ENCODE assay signal across 25 cellular contexts in genomic region chr2:162480067-162480466, GRCh38.
A peak's percentile ranks its signal among the peaks of the same experiment; 100 is the strongest.
DNase-seq lines count a peak whose midpoint lies in the region; ATAC-seq and TF ChIP-seq lines count a peak whose summit lies in the region.
"Had no signal": no experiment of that assay in that cellular context is flagged by ENCODE, and none has a peak within 500 bp of the region (broad histone marks: within the 10 kb centered on the region; RNA-seq: fewer than 3 reads in every experiment).

No MANE protein-coding gene starts in this region.

- H3K27ac ChIP-seq in brain microvascular endothelial cell: no peak overlapping the region
- H3K27ac ChIP-seq: A549, VCaP had no signal

- H3K4me3 ChIP-seq in brain microvascular endothelial cell (ENCODE audit: low read depth, low read length): no peak overlapping the region
- H3K4me3 ChIP-seq: A549 had no signal

- no peaks in the 10 kb centered on the region for H3K9me3 Mint-ChIP-seq in activated CD8-positive, alpha-beta memory T cell treated with anti-CD3 and anti-CD28 coated beads, Interleukin-2, amount 10 ng/mL, durations not matched to agents 7 days and 5 days (ENCODE audit: low read depth)
- H3K9me3 Mint-ChIP-seq: activated CD4-positive, alpha-beta memory T cell treated with anti-CD3 and anti-CD28 coated beads, Interleukin-2, amount 10 ng/mL, durations not matched to agents 7 days and 5 days; activated naive CD8-positive, alpha-beta T cell treated with anti-CD3 and anti-CD28 coated beads, Interleukin-2, amount 10 ng/mL, durations not matched to agents 7 days and 5 days; activated T-cell treated with anti-CD3 and anti-CD28 coated beads, Interleukin-2, amount 50 U/mL, for 72 hours; neural crest cell; T-cell had no signal

- no peak overlapping the region for H3K4me3 Mint-ChIP-seq in activated CD8-positive, alpha-beta memory T cell treated with anti-CD3 and anti-CD28 coated beads, Interleukin-2, amount 10 ng/mL, durations not matched to agents 7 days and 5 days
- H3K4me3 Mint-ChIP-seq: activated CD4-positive, alpha-beta memory T cell treated with anti-CD3 and anti-CD28 coated beads, Interleukin-2, amount 10 ng/mL, durations not matched to agents 7 days and 5 days; activated naive CD8-positive, alpha-beta T cell treated with anti-CD3 and anti-CD28 coated beads, Interleukin-2, amount 10 ng/mL, durations not matched to agents 7 days and 5 days; activated T-cell treated with anti-CD3 and anti-CD28 coated beads, Interleukin-2, amount 50 U/mL, for 72 hours; CD14-positive monocyte; neural crest cell; T-cell had no signal

- H3K27me3 ChIP-seq in brain microvascular endothelial cell (replicated peaks): no peaks in the 10 kb centered on the region

- no peaks in the 10 kb centered on the region for H3K27me3 Mint-ChIP-seq in activated CD8-positive, alpha-beta memory T cell treated with anti-CD3 and anti-CD28 coated beads, Interleukin-2, amount 10 ng/mL, durations not matched to agents 7 days and 5 days
- H3K27me3 Mint-ChIP-seq: T-cell had no signal

- in situ Hi-C loops in brain microvascular endothelial cell (cut with HindIII; ENCODE audit: low pct_ligation_motif_present, low sequenced_read_pairs): no loop called here

- no peak overlapping the region for H3K27ac Mint-ChIP-seq in activated CD8-positive, alpha-beta memory T cell treated with anti-CD3 and anti-CD28 coated beads, Interleukin-2, amount 10 ng/mL, durations not matched to agents 7 days and 5 days
- H3K27ac Mint-ChIP-seq: activated CD4-positive, alpha-beta memory T cell treated with anti-CD3 and anti-CD28 coated beads, Interleukin-2, amount 10 ng/mL, durations not matched to agents 7 days and 5 days; activated naive CD8-positive, alpha-beta T cell treated with anti-CD3 and anti-CD28 coated beads, Interleukin-2, amount 10 ng/mL, durations not matched to agents 7 days and 5 days; activated T-cell treated with anti-CD3 and anti-CD28 coated beads, Interleukin-2, amount 50 U/mL, for 72 hours; CD14-positive monocyte; T-cell had no signal

- H3K36me3 Mint-ChIP-seq in activated CD8-positive, alpha-beta memory T cell treated with anti-CD3 and anti-CD28 coated beads, Interleukin-2, amount 10 ng/mL, durations not matched to agents 7 days and 5 days: no peaks in the 10 kb centered on the region
- H3K36me3 Mint-ChIP-seq: activated naive CD8-positive, alpha-beta T cell treated with anti-CD3 and anti-CD28 coated beads, Interleukin-2, amount 10 ng/mL, durations not matched to agents 7 days and 5 days; CD14-positive monocyte; T-cell had no signal

- ATAC-seq in activated CD8-positive, alpha-beta memory T cell treated with anti-CD3 and anti-CD28 coated beads, Interleukin-2, amount 10 ng/mL, durations not matched to agents 7 days and 5 days: peak; percentile 42
- ATAC-seq in HG03045 (IDR thresholded peaks at IDR 0.05; ENCODE audit: unreplicated experiment): no peak
- ATAC-seq: A549; Right ventricle myocardium inferior; stimulated activated naive CD8-positive, alpha-beta T cell treated with anti-CD3 and anti-CD28 coated beads, Interleukin-15, Interleukin-2, amounts not matched to agents 100 U/mL and 50 U/mL, for 24 hours; T-cell had no signal

- H3K4me1 Mint-ChIP-seq in activated CD8-positive, alpha-beta memory T cell treated with anti-CD3 and anti-CD28 coated beads, Interleukin-2, amount 10 ng/mL, durations not matched to agents 7 days and 5 days: peaks cover 2% of the 10 kb centered on the region
- H3K4me1 Mint-ChIP-seq: activated naive CD8-positive, alpha-beta T cell treated with anti-CD3 and anti-CD28 coated beads, Interleukin-2, amount 10 ng/mL, durations not matched to agents 7 days and 5 days; CD14-positive monocyte; T-cell had no signal

- TF ChIP-seq CTCF in brain microvascular endothelial cell (IDR thresholded peaks at IDR 0.05; ENCODE audit: low read depth, low read length, missing control alignments): no peak

- DNase-seq in activated CD8-positive, alpha-beta memory T cell treated with anti-CD3 and anti-CD28 coated beads, Interleukin-2, amount 10 ng/mL, durations not matched to agents 7 days and 5 days: no peak
- no peak for DNase-seq in activated CD8-positive, alpha-beta memory T cell treated with anti-CD3 and anti-CD28 coated beads, Interleukin-2, amount 50 U/mL, for 48 hours
- DNase-seq in HT1080 (ENCODE audit: low read depth): peak; percentile 90
- DNase-seq in astrocyte of the hippocampus (ENCODE audit: low read depth, low spot score): peak; percentile 9
- no peak for DNase-seq in activated CD4-positive, alpha-beta T cell treated with anti-CD3 and anti-CD28 coated beads, Interleukin-2, amount 50 U/mL, for 48 hours
- no peak for DNase-seq in putamen (ENCODE audit: low spot score)
- no peak for DNase-seq in brain microvascular endothelial cell
- DNase-seq: activated CD4-positive, alpha-beta memory T cell treated with anti-CD3 and anti-CD28 coated beads, Interleukin-2, amount 10 ng/mL, durations not matched to agents 7 days and 5 days; activated naive CD8-positive, alpha-beta T cell treated with anti-CD3 and anti-CD28 coated beads, Interleukin-2, amount 10 ng/mL, durations not matched to agents 7 days and 5 days; activated T-cell treated with anti-CD3 and anti-CD28 coated beads, Interleukin-2, amount 50 U/mL, for 72 hours; caudate nucleus; DMS153; effector CD4-positive, alpha-beta T cell; kidney glomerular epithelial cell; midbrain; NCI-H1092 treated with DMSO at 0.1 percent for 48 hours; stimulated activated naive CD8-positive, alpha-beta T cell treated with anti-CD3 and anti-CD28 coated beads, Interleukin-15, Interleukin-2, amounts not matched to agents 100 U/mL and 50 U/mL, for 24 hours; T-cell; trophoblast cell had no signal

- H3K36me3 ChIP-seq in brain microvascular endothelial cell (replicated peaks): no peaks in the 10 kb centered on the region

- CTCF ChIA-PET in activated CD8-positive, alpha-beta memory T cell treated with anti-CD3 and anti-CD28 coated beads, Interleukin-2, amount 10 ng/mL, durations not matched to agents 7 days and 5 days (lab: Charles Lee): no interaction called here

Comparison
In these comparisons a context has a peak if more than half of its experiments do, and no peak if none do; other contexts are left out.
1. DNase-seq: peak in HT1080 (single experiment) and astrocyte of the hippocampus (single experiment); none in activated CD8-positive, alpha-beta memory T cell treated with anti-CD3 and anti-CD28 coated beads, Interleukin-2, amount 10 ng/mL, durations not matched to agents 7 days and 5 days (single experiment), activated CD8-positive, alpha-beta memory T cell treated with anti-CD3 and anti-CD28 coated beads, Interleukin-2, amount 50 U/mL, for 48 hours (single experiment), activated CD4-positive, alpha-beta T cell treated with anti-CD3 and anti-CD28 coated beads, Interleukin-2, amount 50 U/mL, for 48 hours (0 of 2), putamen (single experiment) and brain microvascular endothelial cell (single experiment).